8 cellular contexts compared by ENCODE assay signal in the genomic region with DNA sequence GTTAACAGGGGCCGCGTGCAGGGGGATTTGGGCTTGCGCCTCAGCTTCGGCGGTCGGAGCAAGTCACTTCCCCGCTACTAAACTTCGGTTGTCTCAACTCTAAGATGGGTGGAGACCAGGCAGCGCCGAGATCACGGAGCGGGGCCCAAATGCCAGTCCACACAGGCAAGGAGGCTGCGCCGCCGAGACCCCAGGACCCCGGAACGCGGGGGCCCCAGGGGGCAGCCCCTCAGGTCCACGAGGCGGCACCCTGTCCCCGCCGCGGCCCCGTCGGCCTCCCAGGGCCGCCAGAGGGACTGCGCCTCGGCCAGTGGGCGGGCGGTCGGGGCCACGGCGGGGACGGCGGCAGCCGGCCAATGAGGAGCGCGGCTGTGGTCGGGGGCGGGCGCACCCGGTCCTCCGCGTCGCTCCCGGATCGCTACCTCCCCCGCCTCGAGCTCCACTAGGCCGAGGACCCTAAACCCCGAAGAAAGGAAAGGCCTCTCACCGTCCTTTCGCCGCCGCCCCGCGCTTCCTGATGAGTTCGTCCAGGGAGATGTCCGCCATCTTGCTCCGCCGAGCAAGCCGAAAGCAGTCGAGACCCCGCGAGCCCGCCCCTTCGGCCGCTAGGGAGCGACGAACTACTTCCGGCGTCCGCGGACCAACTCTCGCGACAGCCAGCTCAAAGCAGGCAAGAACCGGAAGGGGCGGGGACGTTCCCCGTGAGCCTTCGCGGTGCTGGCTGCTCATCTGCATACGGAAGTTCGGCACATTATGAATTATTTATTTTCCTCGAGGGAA. TPM values are rescaled to one million over a fixed set of nuclear protein-coding genes. Genes with fewer than 3 reads are reported as not detected.
DNase-seq lines count a peak whose midpoint lies in the region; ATAC-seq and TF ChIP-seq lines count a peak whose summit lies in the region.

A gene with protein sequence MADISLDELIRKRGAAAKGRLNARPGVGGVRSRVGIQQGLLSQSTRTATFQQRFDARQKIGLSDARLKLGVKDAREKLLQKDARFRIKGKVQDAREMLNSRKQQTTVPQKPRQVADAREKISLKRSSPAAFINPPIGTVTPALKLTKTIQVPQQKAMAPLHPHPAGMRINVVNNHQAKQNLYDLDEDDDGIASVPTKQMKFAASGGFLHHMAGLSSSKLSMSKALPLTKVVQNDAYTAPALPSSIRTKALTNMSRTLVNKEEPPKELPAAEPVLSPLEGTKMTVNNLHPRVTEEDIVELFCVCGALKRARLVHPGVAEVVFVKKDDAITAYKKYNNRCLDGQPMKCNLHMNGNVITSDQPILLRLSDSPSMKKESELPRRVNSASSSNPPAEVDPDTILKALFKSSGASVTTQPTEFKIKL (minus strand): TSS at position 572 of the 780 bp plus-strand sequence. CDS start 26 bp downstream, at position 546.

- ATAC-seq in CD8-positive, alpha-beta T cell, result peak; percentile 69
- ATAC-seq in GM19452 (IDR thresholded peaks at IDR 0.05; ENCODE audit: unreplicated experiment), result peak; percentile 67

- H3K4me3 ChIP-seq in CD8-positive, alpha-beta T cell (ENCODE audit: low read depth, low read length), result peak within 1 kb of the TSS; percentile 86
- peak within 1 kb of the TSS; percentile 74 to 100 (median 91) for H3K4me3 ChIP-seq in dorsolateral prefrontal cortex
- peak within 1 kb of the TSS; percentile 56 for H3K4me3 ChIP-seq in lower leg skin (ENCODE audit: low read depth, poor library complexity, severe bottlenecking)

- peaks cover 7% of the 10 kb centered on the region for H3K36me3 ChIP-seq in CD8-positive, alpha-beta T cell (ENCODE audit: insufficient read depth, low read length)

- DNase-seq in CD8-positive, alpha-beta T cell, result peak; percentile 97 to 99 (median 99)
- DNase-seq in HK-2 (ENCODE audit: unreplicated experiment) (peak; percentile 97), NCI-H82 treated with DMSO at 0.1 percent for 48 hours (lab: John Stamatoyannopoulos, UW; ENCODE audit: unreplicated experiment) (peak; percentile 88), dorsolateral prefrontal cortex (peak; percentile 99 to 100 (median 99)), lower leg skin (ENCODE audit: low spot score in 2 of 2) (peak; percentile 99 to 100)
- DNase-seq in activated CD4-positive, alpha-beta memory T cell treated with anti-CD3 and anti-CD28 coated beads for 36 hours, result peak; percentile 99
- DNase-seq in stimulated activated CD4-positive, alpha-beta T cell treated with anti-CD3 and anti-CD28 coated beads, Interleukin-4, amount 100 ng/mL, for 48 hours (ENCODE audit: low read depth in 2 of 2), result peak; percentile 98 to 99

- 0 to 1% methylated on average over 49 to 57 of the region's 85 CpGs for WGBS in lower leg skin, 2 donors

- POLR2A ChIA-PET in CD8-positive, alpha-beta T cell (lab: Charles Lee), result interaction anchor here (0.7 to 2.6 kb wide), 17 partner anchors 15 to 1377 kb away, joined by 3 to 23 read pairs (median 5); partner anchors contain the start of genes ARFGAP3, CYB5R3 and SMDT1
- POLR2A ChIA-PET in activated CD4-positive, alpha-beta memory T cell treated with anti-CD3 and anti-CD28 coated beads for 36 hours (lab: Charles Lee), result interaction anchor here (0.6 to 3.6 kb wide), 16 partner anchors 8 to 582 kb away, joined by 3 to 45 read pairs (median 5); partner anchors contain the start of genes ARFGAP3, CYB5R3 and NDUFA6

- H3K9me3 ChIP-seq in CD8-positive, alpha-beta T cell (ENCODE audit: low read length), result no peaks in the 10 kb centered on the region

- TF ChIP-seq POLR2A in lower leg skin (IDR thresholded peaks at IDR 0.05), result peak in 1 of 2 donors; percentile 54

- intact Hi-C loops in CD8-positive, alpha-beta T cell (cut with DNase I, micrococcal nuclease), result loop anchor here (1.0 to 10.0 kb wide), 12 partner anchors 32 to 1170 kb away; partner anchors contain the start of genes CYB5R3 (in 2 of the 2), DESI1 (in 1 of the 2), NDUFA6 (in 1 of the 2) and PACSIN2 (in 1 of the 2)
- intact Hi-C loops in activated CD4-positive, alpha-beta memory T cell treated with anti-CD3 and anti-CD28 coated beads for 36 hours (cut with micrococcal nuclease), result loop anchor here (2.0 kb wide), 3 partner anchors 32 to 242 kb away; partner anchors contain the start of genes ARFGAP3 and CYB5R3
- intact Hi-C loops in dorsolateral prefrontal cortex (cut with DNase I) (loop anchor here in 1 of 2 donors (2.0 to 5.0 kb wide), 2 partner anchors 34 to 82 kb away; partner anchors contain the start of gene CYB5R3), lower leg skin (cut with DNase I; ENCODE audit: low total_unique reads) (no loop called here)

- H3K36me3 Mint-ChIP-seq in CD8-positive, alpha-beta T cell, result peaks cover 40% of the 10 kb centered on the region
- peaks cover 27% of the 10 kb centered on the region for H3K36me3 Mint-ChIP-seq in activated CD4-positive, alpha-beta memory T cell treated with anti-CD3 and anti-CD28 coated beads for 36 hours

- no peaks in the 10 kb centered on the region for H3K27me3 Mint-ChIP-seq in CD8-positive, alpha-beta T cell (ENCODE audit: low read depth)
- H3K27me3 Mint-ChIP-seq in activated CD4-positive, alpha-beta memory T cell treated with anti-CD3 and anti-CD28 coated beads for 36 hours, result peaks cover 3% of the 10 kb centered on the region

- H3K9me3 Mint-ChIP-seq in CD8-positive, alpha-beta T cell, result no peaks in the 10 kb centered on the region
- H3K9me3 Mint-ChIP-seq in activated CD4-positive, alpha-beta memory T cell treated with anti-CD3 and anti-CD28 coated beads for 36 hours, result no peaks in the 10 kb centered on the region

- H3K4me1 ChIP-seq in CD8-positive, alpha-beta T cell (ENCODE audit: insufficient read depth, low read length), result peaks cover 50% of the 10 kb centered on the region

- no peak for TF ChIP-seq CTCF in CD8-positive, alpha-beta T cell (IDR thresholded peaks at IDR 0.05)
- TF ChIP-seq CTCF in dorsolateral prefrontal cortex (IDR thresholded peaks at IDR 0.05 in 54 of 56, conservative IDR thresholded peaks at IDR 0.05 in 2 of 56; ENCODE audit: low read depth in 1 of 56, partially characterized antibody in 56 of 56) (peak in 55 of 56 donors; percentile 31 to 81 (median 59)), lower leg skin (IDR thresholded peaks at IDR 0.05) (no peak)

- peak within 1 kb of the TSS; percentile 97 for H3K4me3 Mint-ChIP-seq in CD8-positive, alpha-beta T cell
- peak within 1 kb of the TSS; percentile 94 for H3K4me3 Mint-ChIP-seq in activated CD4-positive, alpha-beta memory T cell treated with anti-CD3 and anti-CD28 coated beads for 36 hours

- H3K27me3 ChIP-seq in CD8-positive, alpha-beta T cell (ENCODE audit: insufficient read depth, low read length), result no peaks in the 10 kb centered on the region
- H3K27me3 ChIP-seq in dorsolateral prefrontal cortex, result no peaks in the 10 kb centered on the region

- H3K4me1 Mint-ChIP-seq in CD8-positive, alpha-beta T cell (ENCODE audit: low read depth), result peaks cover 52% of the 10 kb centered on the region
- peaks cover 49% of the 10 kb centered on the region for H3K4me1 Mint-ChIP-seq in activated CD4-positive, alpha-beta memory T cell treated with anti-CD3 and anti-CD28 coated beads for 36 hours (ENCODE audit: low read depth)

- H3K27ac ChIP-seq in CD8-positive, alpha-beta T cell (ENCODE audit: low read depth, low read length), result peak within 1 kb of the TSS; percentile 97
- peak within 1 kb of the TSS; percentile 88 to 100 (median 98) for H3K27ac ChIP-seq in dorsolateral prefrontal cortex

- CTCF ChIA-PET in CD8-positive, alpha-beta T cell (lab: Charles Lee), result no interaction called here
- CTCF ChIA-PET in activated CD4-positive, alpha-beta memory T cell treated with anti-CD3 and anti-CD28 coated beads for 36 hours (lab: Charles Lee), result interaction anchor here (1.2 kb wide), 1 partner anchor 12 kb away, joined by 3 read pairs; no protein-coding TSS in a partner anchor

- peak within 1 kb of the TSS; percentile 100 for H3K27ac Mint-ChIP-seq in CD8-positive, alpha-beta T cell
- H3K27ac Mint-ChIP-seq in activated CD4-positive, alpha-beta memory T cell treated with anti-CD3 and anti-CD28 coated beads for 36 hours, result peak within 1 kb of the TSS; percentile 96

RNA-seq across cellular contexts. Expression of the gene that starts here (rescaled TPM):
- total RNA-seq in CD8-positive, alpha-beta T cell, result 100 to 1,000 TPM in 1 of 2 experiments, 10 to 100 TPM in 1; 96.4 to 103 TPM
- total RNA-seq in activated CD4-positive, alpha-beta memory T cell treated with anti-CD3 and anti-CD28 coated beads for 36 hours, result 10 to 100 TPM; 64.6 to 75.3 TPM
- 10 to 100 TPM; 47.0 to 95.5 (median 65.3) TPM for total RNA-seq in dorsolateral prefrontal cortex
- total RNA-seq in lower leg skin, result 10 to 100 TPM; 29.6 to 41.8 (median 40.8) TPM

Comparison
In these comparisons a context has a peak if more than half of its experiments do, and no peak if none do; other contexts are left out.
1. Peak in every context shown above with its lines: DNase-seq, ATAC-seq, H3K4me3 ChIP-seq and H3K27ac ChIP-seq.
2. CTCF ChIP-seq: peak in dorsolateral prefrontal cortex (55 of 56); none in CD8-positive, alpha-beta T cell (single experiment) and lower leg skin (0 of 3).